9 cellular contexts compared by ENCODE assay signal in genomic region chr5:65229841-65230240, GRCh38.
"Had no signal": no experiment of that assay in that cellular context is flagged by ENCODE, and none has a peak within 500 bp of the region (broad histone marks: within the 10 kb centered on the region; RNA-seq: fewer than 3 reads in every experiment).

No MANE protein-coding gene starts in this region.

- H3K9ac ChIP-seq: KMS-11 had no signal

- DNase-seq: GOT3, H9, HFFc6, IMR-90, Karpas-422, KBM-7 had no signal

- FAIRE-seq: H54 had no signal

- H3K4me2 ChIP-seq: KMS-11 had no signal

- H3K27ac ChIP-seq: HL-60, KMS-11 had no signal
